ENCODE assay signal across 22 cellular contexts in the genomic region with DNA sequence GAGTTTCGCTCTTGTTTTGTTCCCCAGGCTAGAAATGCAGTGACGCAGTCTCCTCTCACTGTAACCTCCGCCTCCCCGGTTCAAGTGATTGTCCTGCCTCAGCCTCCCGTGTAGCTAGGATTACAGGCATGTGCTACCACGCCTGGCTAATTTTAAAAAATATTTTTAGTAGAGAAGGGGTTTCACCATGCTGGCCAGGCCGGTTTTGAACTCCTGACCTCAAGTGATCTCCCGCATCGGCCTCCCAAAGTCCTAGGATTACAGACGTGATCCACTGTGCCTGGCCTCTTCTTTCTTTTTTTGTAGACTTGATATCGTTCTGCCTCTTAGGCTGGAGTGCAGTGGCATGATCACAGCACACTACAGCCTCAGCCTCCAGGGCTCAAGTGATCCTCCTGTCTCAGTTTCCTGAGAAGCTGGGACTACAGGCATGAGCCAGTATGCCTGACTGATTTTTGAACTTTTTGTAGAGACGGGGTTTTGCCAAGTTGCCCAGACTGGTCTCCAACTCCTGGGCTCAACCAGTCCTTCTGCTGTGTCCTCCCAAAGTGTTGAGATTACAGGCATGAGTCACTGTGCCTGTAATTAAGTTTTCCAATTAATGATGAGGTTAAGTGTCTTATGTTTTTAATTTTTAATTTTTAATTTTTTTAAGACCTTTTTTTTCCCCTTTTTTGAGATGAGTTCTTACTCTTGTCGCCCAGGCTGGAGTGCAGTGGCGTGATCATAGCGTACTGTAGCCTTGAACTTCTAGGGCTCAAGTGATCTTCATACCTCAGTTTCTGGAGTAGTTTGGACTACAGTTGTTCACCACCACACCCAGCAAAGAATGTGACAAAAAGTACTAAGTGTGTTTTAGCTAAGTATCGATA. TPM values are rescaled to one million over a fixed set of nuclear protein-coding genes. Genes with fewer than 3 reads are reported as not detected.
DNase-seq lines count a peak whose midpoint lies in the region; ATAC-seq and TF ChIP-seq lines count a peak whose summit lies in the region.
"Had no signal": no experiment of that assay in that cellular context is flagged by ENCODE, and none has a peak within 500 bp of the region (broad histone marks: within the 10 kb centered on the region; RNA-seq: fewer than 3 reads in every experiment).

No MANE protein-coding gene starts in this region.

- no peaks in the 10 kb centered on the region for H3K9me3 Mint-ChIP-seq in progenitor cell of endocrine pancreas (ENCODE audit: low read depth)
- H3K9me3 Mint-ChIP-seq: activated naive CD8-positive, alpha-beta T cell treated with anti-CD3 and anti-CD28 coated beads, Interleukin-2, amount 10 ng/mL, durations not matched to agents 7 days and 5 days; activated T-cell treated with anti-CD3 and anti-CD28 coated beads, Interleukin-2, amount 50 U/mL, for 72 hours; natural killer cell treated with Interleukin-12 subunit alpha and Interleukin-12 subunit beta and Interleukin-15 and Interleukin-18, amount 100 ng/mL, for 72 hours had no signal

- H3K27ac ChIP-seq in DOHH2 (ENCODE audit: low read depth, low read length) (peak overlapping the region; percentile 36), RWPE2 (ENCODE audit: poor library complexity, severe bottlenecking) (peak overlapping the region; percentile 3), hepatocyte (peak overlapping the region; percentile 36)
- H3K27ac ChIP-seq: colonic mucosa, foreskin keratinocyte, spleen had no signal

- H3K4me1 ChIP-seq in DOHH2 (ENCODE audit: control insufficient read depth, low read length), result peaks cover 81% of the 10 kb centered on the region
- H3K4me1 ChIP-seq in RWPE2 (ENCODE audit: insufficient read depth, poor library complexity, severe bottlenecking), result peaks cover 32% of the 10 kb centered on the region
- H3K4me1 ChIP-seq in hepatocyte (ENCODE audit: insufficient read depth), result peaks cover 27% of the 10 kb centered on the region
- H3K4me1 ChIP-seq: colonic mucosa had no signal

- peaks cover 5% of the 10 kb centered on the region for H3K4me1 Mint-ChIP-seq in progenitor cell of endocrine pancreas (ENCODE audit: low read depth)

- H3K79me2 ChIP-seq in DOHH2 (ENCODE audit: control insufficient read depth, low read length) (peaks cover 99% of the 10 kb centered on the region), hepatocyte (peaks cover 100% of the 10 kb centered on the region)

- no peak for DNase-seq in RWPE2 (ENCODE audit: low spot score)
- no peak for DNase-seq in hepatocyte (ENCODE audit: low spot score)
- DNase-seq in progenitor cell of endocrine pancreas (ENCODE audit: low spot score, unreplicated experiment), result no peak
- DNase-seq in NCI-H1436 treated with DMSO at 0.1 percent for 48 hours (lab: John Stamatoyannopoulos, UW), result no peak
- no peak for DNase-seq in stimulated activated CD4-positive, alpha-beta T cell treated with anti-CD3 and anti-CD28 coated beads, Interleukin-4, amount 100 ng/mL, for 24 hours
- DNase-seq in NCI-H2029 treated with DMSO at 0.1 percent for 48 hours (lab: John Stamatoyannopoulos, UW), result no peak
- DNase-seq: activated CD4-positive, CD25-positive, alpha-beta regulatory T cell treated with anti-CD3 and anti-CD28 coated beads, Interleukin-2, amount 50 U/mL, for 72 hours; activated naive CD8-positive, alpha-beta T cell treated with anti-CD3 and anti-CD28 coated beads, Interleukin-2, amount 10 ng/mL, durations not matched to agents 7 days and 5 days; activated T-cell treated with anti-CD3 and anti-CD28 coated beads, Interleukin-2, amount 50 U/mL, for 72 hours; colonic mucosa; DMS79; foreskin keratinocyte; hypothalamus; NCI-H69; spleen; stimulated activated CD8-positive, alpha-beta memory T cell treated with anti-CD3 and anti-CD28 coated beads, Interleukin-4, amount 100 ng/mL, for 48 hours; T-helper 9 cell had no signal

- no peaks in the 10 kb centered on the region for H3K27me3 ChIP-seq in DOHH2 (ENCODE audit: control insufficient read depth, low read length)
- no peaks in the 10 kb centered on the region for H3K27me3 ChIP-seq in RWPE2 (ENCODE audit: insufficient read depth, poor library complexity, severe bottlenecking)
- H3K27me3 ChIP-seq in hepatocyte, result no peaks in the 10 kb centered on the region
- H3K27me3 ChIP-seq: colonic mucosa, foreskin keratinocyte, spleen had no signal

- H3K4me3 ChIP-seq in DOHH2 (ENCODE audit: low read length) (no peak overlapping the region), RWPE2 (ENCODE audit: severe bottlenecking) (no peak overlapping the region), hepatocyte (no peak overlapping the region)
- H3K4me3 ChIP-seq: colonic mucosa, spleen had no signal

- peak overlapping the region; percentile 61 for H3K27ac Mint-ChIP-seq in progenitor cell of endocrine pancreas
- H3K27ac Mint-ChIP-seq: activated naive CD8-positive, alpha-beta T cell treated with anti-CD3 and anti-CD28 coated beads, Interleukin-2, amount 10 ng/mL, durations not matched to agents 7 days and 5 days; activated T-cell treated with anti-CD3 and anti-CD28 coated beads, Interleukin-2, amount 50 U/mL, for 72 hours; natural killer cell treated with Interleukin-12 subunit alpha and Interleukin-12 subunit beta and Interleukin-15 and Interleukin-18, amount 100 ng/mL, for 72 hours had no signal

- H3K9me2 ChIP-seq in DOHH2 (replicated peaks; ENCODE audit: control insufficient read depth, low read length) (no peaks in the 10 kb centered on the region), hepatocyte (replicated peaks; ENCODE audit: insufficient read depth) (no peaks in the 10 kb centered on the region)

- peaks cover 33% of the 10 kb centered on the region for H3F3A ChIP-seq in DOHH2 (ENCODE audit: control insufficient read depth, insufficient read depth)

- no peak overlapping the region for H2AFZ ChIP-seq in hepatocyte

- no peaks in the 10 kb centered on the region for H4K20me1 ChIP-seq in DOHH2 (ENCODE audit: control insufficient read depth, insufficient read depth, low read depth, low read length)
- peaks cover 87% of the 10 kb centered on the region for H4K20me1 ChIP-seq in hepatocyte (ENCODE audit: insufficient read depth, poor library complexity, severe bottlenecking)

- peaks cover 5% of the 10 kb centered on the region for H3K36me3 Mint-ChIP-seq in progenitor cell of endocrine pancreas (ENCODE audit: insufficient read depth)
- H3K36me3 Mint-ChIP-seq: natural killer cell treated with Interleukin-12 subunit alpha and Interleukin-12 subunit beta and Interleukin-15 and Interleukin-18, amount 100 ng/mL, for 72 hours had no signal

- ATAC-seq in RWPE2 (ENCODE audit: low read depth) (no peak), GM19455 (IDR thresholded peaks at IDR 0.05; ENCODE audit: unreplicated experiment) (no peak)
- ATAC-seq: activated T-cell treated with anti-CD3 and anti-CD28 coated beads, Interleukin-2, amount 50 U/mL, for 72 hours; foreskin keratinocyte; natural killer cell treated with Interleukin-12 subunit alpha and Interleukin-12 subunit beta and Interleukin-15 and Interleukin-18, amount 100 ng/mL, for 72 hours; SK-N-SH treated with all-trans-retinoic acid at 6 μM for 48 hours had no signal

- 86% methylated on average over 16 of the region's 16 CpGs for WGBS in hepatocyte (ENCODE audit: low lambda C conversion rate, missing lambda C conversion rate)

- no peak overlapping the region for H3K4me3 Mint-ChIP-seq in progenitor cell of endocrine pancreas (ENCODE audit: low read depth)
- H3K4me3 Mint-ChIP-seq: activated naive CD8-positive, alpha-beta T cell treated with anti-CD3 and anti-CD28 coated beads, Interleukin-2, amount 10 ng/mL, durations not matched to agents 7 days and 5 days; activated T-cell treated with anti-CD3 and anti-CD28 coated beads, Interleukin-2, amount 50 U/mL, for 72 hours; natural killer cell treated with Interleukin-12 subunit alpha and Interleukin-12 subunit beta and Interleukin-15 and Interleukin-18, amount 100 ng/mL, for 72 hours had no signal

- H3K4me2 ChIP-seq in DOHH2 (ENCODE audit: low read length), result peak overlapping the region; percentile 46
- peak overlapping the region; percentile 19 for H3K4me2 ChIP-seq in hepatocyte

- no peak for TF ChIP-seq CTCF in DOHH2 (IDR thresholded peaks at IDR 0.05; ENCODE audit: low read depth, low read length, poor library complexity, severe bottlenecking)
- no peak for TF ChIP-seq CTCF in RWPE2 (IDR thresholded peaks at IDR 0.05; ENCODE audit: poor library complexity, severe bottlenecking)
- no peak for TF ChIP-seq CTCF in hepatocyte (IDR thresholded peaks at IDR 0.05; ENCODE audit: poor library complexity)
- TF ChIP-seq CTCF in progenitor cell of endocrine pancreas (IDR thresholded peaks at IDR 0.05; ENCODE audit: unreplicated experiment), result no peak

- H3K27me3 Mint-ChIP-seq in progenitor cell of endocrine pancreas, result no peaks in the 10 kb centered on the region
- H3K27me3 Mint-ChIP-seq: activated naive CD8-positive, alpha-beta T cell treated with anti-CD3 and anti-CD28 coated beads, Interleukin-2, amount 10 ng/mL, durations not matched to agents 7 days and 5 days; brain; natural killer cell treated with Interleukin-12 subunit alpha and Interleukin-12 subunit beta and Interleukin-15 and Interleukin-18, amount 100 ng/mL, for 72 hours had no signal

- H3K36me3 ChIP-seq in DOHH2 (ENCODE audit: control insufficient read depth, low read length) (peaks cover 14% of the 10 kb centered on the region), RWPE2 (ENCODE audit: low read depth) (peaks cover 20% of the 10 kb centered on the region), hepatocyte (replicated peaks; ENCODE audit: insufficient read depth, low read depth) (no peaks in the 10 kb centered on the region)
- H3K36me3 ChIP-seq: colonic mucosa had no signal

- H3K9me3 ChIP-seq in DOHH2 (ENCODE audit: control insufficient read depth, insufficient read depth, low read length) (no peaks in the 10 kb centered on the region), RWPE2 (ENCODE audit: severe bottlenecking) (no peaks in the 10 kb centered on the region), hepatocyte (ENCODE audit: low read depth) (no peaks in the 10 kb centered on the region)
- H3K9me3 ChIP-seq: colonic mucosa, spleen had no signal

RNA-seq across cellular contexts. Expression of a gene that starts 10.2 kb away (rescaled TPM):
- total RNA-seq in hepatocyte (27.0 and 30.2 TPM in 2 replicates), progenitor cell of endocrine pancreas (36.4 and 41.9 TPM in 2 replicates)
- polyA plus RNA-seq in hepatocyte, result 9.9 and 12.2 TPM in 2 replicates
